ENCODE assay signal across 28 cellular contexts in the genomic region with DNA sequence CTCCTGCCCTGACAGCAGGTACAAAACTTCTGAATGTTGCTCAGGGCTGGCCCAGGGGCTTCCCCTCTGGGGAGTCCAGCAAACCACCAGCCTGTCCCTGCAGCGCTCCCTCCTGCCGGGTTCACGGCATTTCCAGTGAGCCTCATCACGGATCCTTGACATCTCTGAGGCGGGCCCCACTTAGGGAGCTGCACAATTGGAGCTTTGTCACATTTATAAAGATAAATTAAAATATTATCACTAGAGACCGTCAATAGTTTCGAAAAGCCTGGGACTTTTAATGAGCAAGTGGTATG. TPM values are rescaled to one million over a fixed set of nuclear protein-coding genes. Genes with fewer than 3 reads are reported as not detected.
DNase-seq lines count a peak whose midpoint lies in the region; ATAC-seq and TF ChIP-seq lines count a peak whose summit lies in the region.
"Had no signal": no experiment of that assay in that cellular context is flagged by ENCODE, and none has a peak within 500 bp of the region (broad histone marks: within the 10 kb centered on the region; RNA-seq: fewer than 3 reads in every experiment).

No MANE protein-coding gene starts in this region.

- H3K4me1 ChIP-seq in left lung (no peaks in the 10 kb centered on the region), testis (peaks cover 14% of the 10 kb centered on the region)
- H3K4me1 ChIP-seq: parathyroid adenoma had no signal

- TF ChIP-seq CTCF in WERI-Rb-1 (IDR thresholded peaks at IDR 0.05; ENCODE audit: low read depth, low read length) (peak; percentile 55), left lung (IDR thresholded peaks at IDR 0.05) (no peak), testis (IDR thresholded peaks at IDR 0.05) (no peak)

- ATAC-seq in left lung = no peak
- no peak for ATAC-seq in HG03108 (IDR thresholded peaks at IDR 0.05; ENCODE audit: unreplicated experiment)
- ATAC-seq in HG03432 (IDR thresholded peaks at IDR 0.05; ENCODE audit: unreplicated experiment) = no peak

- intact Hi-C loops in left lung (cut with DNase I) (no loop called here), testis (cut with DNase I; ENCODE audit: low total_unique reads) (no loop called here)

- peak; percentile 46 for DNase-seq in activated CD8-positive, alpha-beta memory T cell treated with anti-CD3 and anti-CD28 coated beads, Interleukin-2, amount 50 U/mL, for 48 hours
- DNase-seq in activated CD8-positive, alpha-beta memory T cell treated with anti-CD3 and anti-CD28 coated beads, Interleukin-2, amount 50 U/mL, for 4 hours = no peak
- DNase-seq in WERI-Rb-1 (peak; percentile 56), left lung (peak; percentile 27 to 37), testis (peak; percentile 59), SW 1271 (lab: John Stamatoyannopoulos, UW) (no peak)
- DNase-seq: 8988T; activated CD4-positive, alpha-beta T cell treated with anti-CD3 and anti-CD28 coated beads, Interleukin-2, amount 50 U/mL, for 4 hours; Caco-2; DMS53; effector memory CD4-positive, alpha-beta T cell; hypothalamus; immature natural killer cell; NCI-H1092 treated with DMSO at 0.1 percent for 48 hours; NCI-H1930; OCI-M1; stimulated activated CD4-positive, alpha-beta T cell treated with anti-CD3 and anti-CD28 coated beads, Interleukin-2, amount 100 ng/mL, for 48 hours; stomach had no signal

- H3K9me3 ChIP-seq in WERI-Rb-1 (ENCODE audit: severe bottlenecking) = no peaks in the 10 kb centered on the region
- H3K9me3 ChIP-seq in left lung = no peaks in the 10 kb centered on the region
- no peaks in the 10 kb centered on the region for H3K9me3 ChIP-seq in testis
- H3K9me3 ChIP-seq: Caco-2, right atrium auricular region, stomach, tibial nerve had no signal

- 59 to 85% methylated on average over 7 of the region's 7 CpGs for WGBS in testis, 2 donors

- H3K4me3 ChIP-seq in WERI-Rb-1 (ENCODE audit: low read depth, low read length) (no peak overlapping the region), left lung (no peak overlapping the region), testis (no peak overlapping the region)
- H3K4me3 ChIP-seq: coronary artery, right atrium auricular region, SK-N-MC, stomach, tibial nerve had no signal

- no peaks in the 10 kb centered on the region for H3K36me3 ChIP-seq in WERI-Rb-1
- H3K36me3 ChIP-seq in left lung = no peaks in the 10 kb centered on the region
- no peaks in the 10 kb centered on the region for H3K36me3 ChIP-seq in testis (ENCODE audit: low read depth, missing control alignments)
- H3K36me3 ChIP-seq: right atrium auricular region, stomach, tibial nerve had no signal

- H3K27ac ChIP-seq in WERI-Rb-1 (no peak overlapping the region), left lung (no peak overlapping the region), testis (no peak overlapping the region)
- H3K27ac ChIP-seq: C4-2B, coronary artery, parathyroid adenoma, right atrium auricular region, SK-N-MC, stomach, tibial nerve had no signal

- no peak for TF ChIP-seq POLR2A in testis (IDR thresholded peaks at IDR 0.05)

- H3K27me3 ChIP-seq in WERI-Rb-1 (ENCODE audit: insufficient read depth, low read depth, severe bottlenecking) (no peaks in the 10 kb centered on the region), left lung (peaks cover 8 to 68% of the 10 kb centered on the region in 2 donors), testis (no peaks in the 10 kb centered on the region)
- H3K27me3 ChIP-seq: right atrium auricular region had no signal

RNA-seq across cellular contexts. Expression of a gene that starts 5.1 kb away (rescaled TPM):
- total RNA-seq in left lung (1 to 10 TPM; 6.5 to 9.6 TPM), testis (1 to 10 TPM; 2.7 to 2.9 TPM)
- 4.6 TPM for polyA plus RNA-seq in testis (ENCODE audit: insufficient read depth, low read depth, low replicate concordance)
- total RNA-seq: G401; T-helper 1 cell treated with Interleukin-12 subunit alpha and Interleukin-12 subunit beta and Interleukin-4 antibody, amounts not matched to agents 30 ng/mL and 1 ng/mL, for 36 hours had no signal

Comparison
In these comparisons a context has a peak if more than half of its experiments do, and no peak if none do; other contexts are left out.
1. DNase-seq: peak in activated CD8-positive, alpha-beta memory T cell treated with anti-CD3 and anti-CD28 coated beads, Interleukin-2, amount 50 U/mL, for 48 hours (single experiment), WERI-Rb-1 (single experiment), left lung (2 of 2) and testis (single experiment); none in activated CD8-positive, alpha-beta memory T cell treated with anti-CD3 and anti-CD28 coated beads, Interleukin-2, amount 50 U/mL, for 4 hours (single experiment) and SW 1271 (0 of 2).